8 cellular contexts compared by ENCODE assay signal in the genomic region with DNA sequence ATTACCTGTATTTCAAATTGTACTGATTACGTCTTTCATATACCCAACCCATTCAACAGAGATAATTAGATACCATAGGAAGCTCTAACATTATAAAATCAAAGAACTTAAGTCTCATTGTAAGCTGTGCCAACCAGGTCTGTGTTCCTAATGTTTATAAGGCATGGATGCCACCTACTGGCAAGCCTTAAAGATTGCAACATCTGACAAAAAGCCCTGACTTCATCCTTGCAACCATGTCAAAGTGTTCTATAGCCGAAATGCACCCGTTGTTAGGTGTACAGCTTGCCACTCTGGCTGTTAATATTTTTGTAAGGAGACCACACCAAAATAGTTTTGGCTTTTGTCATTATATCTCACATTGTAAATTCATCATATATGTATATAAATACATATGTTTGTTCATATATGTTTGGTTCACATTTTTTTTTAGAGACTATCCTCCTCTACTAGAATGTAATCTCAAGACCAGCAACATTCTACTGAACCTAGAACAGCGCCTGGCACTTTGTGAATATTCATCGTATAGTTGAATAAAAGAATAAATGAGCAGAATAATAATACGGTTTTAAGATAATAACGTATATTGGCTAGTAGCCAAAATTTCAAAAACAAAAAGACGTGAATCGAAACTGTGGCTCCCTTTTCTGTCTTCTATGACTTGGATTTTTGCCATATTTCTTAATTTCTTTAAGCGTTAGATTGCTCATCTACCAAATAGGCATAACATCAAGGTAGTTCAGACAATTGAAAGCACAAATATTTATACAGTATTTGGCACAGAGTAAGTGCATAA.
A peak's percentile ranks its signal among the peaks of the same experiment; 100 is the strongest.
DNase-seq lines count a peak whose midpoint lies in the region; ATAC-seq and TF ChIP-seq lines count a peak whose summit lies in the region.

No MANE protein-coding gene starts in this region.

- no peaks in the 10 kb centered on the region for H3K36me3 Mint-ChIP-seq in CD4-positive, alpha-beta memory T cell

- no peak overlapping the region for H3K4me3 ChIP-seq in CD4-positive, alpha-beta memory T cell (ENCODE audit: low read length in 2 of 2)
- no peak overlapping the region for H3K4me3 ChIP-seq in lower lobe of right lung
- H3K4me3 ChIP-seq in tibial artery: no peak overlapping the region

- peaks cover 0 to 4% (median 0%) of the 10 kb centered on the region in 8 donors for H3K9me3 Mint-ChIP-seq in CD4-positive, alpha-beta memory T cell

- POLR2A ChIA-PET in CD4-positive, alpha-beta memory T cell (lab: Charles Lee; ENCODE audit: partially characterized antibody): no interaction called here

- no peaks in the 10 kb centered on the region for H3K4me1 Mint-ChIP-seq in CD4-positive, alpha-beta memory T cell

- no peaks in the 10 kb centered on the region for H3K27me3 ChIP-seq in CD4-positive, alpha-beta memory T cell (ENCODE audit: insufficient read depth, low read length)
- H3K27me3 ChIP-seq in lower lobe of right lung (ENCODE audit: low read depth) (no peaks in the 10 kb centered on the region), tibial artery (no peaks in the 10 kb centered on the region)

- no peaks in the 10 kb centered on the region for H3K4me1 ChIP-seq in CD4-positive, alpha-beta memory T cell (ENCODE audit: insufficient read depth, low read length)
- H3K4me1 ChIP-seq in lower lobe of right lung: peaks cover 6% of the 10 kb centered on the region
- H3K4me1 ChIP-seq in tibial artery: no peaks in the 10 kb centered on the region

- intact Hi-C loops in CD4-positive, alpha-beta memory T cell (cut with micrococcal nuclease): loop anchor here (1.0 kb wide), 1 partner anchor 67 kb away; no protein-coding TSS in a partner anchor
- intact Hi-C loops in lower lobe of right lung (cut with DNase I) (no loop called here), tibial artery (cut with DNase I; ENCODE audit: low total_unique reads) (no loop called here)

- H3K27me3 Mint-ChIP-seq in CD4-positive, alpha-beta memory T cell: peaks cover 9 to 10% of the 10 kb centered on the region in 2 donors

- H3K9me3 ChIP-seq in CD4-positive, alpha-beta memory T cell (ENCODE audit: control insufficient read depth in 1 of 2, low read length in 2 of 2): no peaks in the 10 kb centered on the region
- H3K9me3 ChIP-seq in lower lobe of right lung: no peaks in the 10 kb centered on the region
- no peaks in the 10 kb centered on the region for H3K9me3 ChIP-seq in tibial artery

- no peak overlapping the region for H3K4me3 Mint-ChIP-seq in CD4-positive, alpha-beta memory T cell

- TF ChIP-seq CTCF in lower lobe of right lung (IDR thresholded peaks at IDR 0.05): peak; percentile 84
- TF ChIP-seq CTCF in tibial artery (IDR thresholded peaks at IDR 0.05): peak; percentile 66 to 73

- DNase-seq in CD4-positive, alpha-beta memory T cell: peak; percentile 34 to 53 (median 44)
- DNase-seq in NCI-H1694 treated with DMSO at 0.1 percent for 48 hours (lab: John Stamatoyannopoulos, UW) (peak; percentile 90), T-helper 1 cell (peak in 3 of 5 donors; percentile 5 to 53 (median 7)), dedifferentiated amniotic fluid mesenchymal stem cell (ENCODE audit: extremely low spot score) (peak; percentile 86), lower lobe of right lung (no peak), tibial artery (no peak)

- no peak overlapping the region for H3K27ac ChIP-seq in CD4-positive, alpha-beta memory T cell (ENCODE audit: low read depth, low read length)
- no peak overlapping the region for H3K27ac ChIP-seq in lower lobe of right lung
- H3K27ac ChIP-seq in tibial artery: no peak overlapping the region

- H3K36me3 ChIP-seq in CD4-positive, alpha-beta memory T cell (ENCODE audit: insufficient read depth, low read length): no peaks in the 10 kb centered on the region
- H3K36me3 ChIP-seq in lower lobe of right lung: no peaks in the 10 kb centered on the region
- no peaks in the 10 kb centered on the region for H3K36me3 ChIP-seq in tibial artery

- no peak overlapping the region for H3K27ac Mint-ChIP-seq in CD4-positive, alpha-beta memory T cell

- CTCF ChIA-PET in CD4-positive, alpha-beta memory T cell (lab: Charles Lee; ENCODE audit: partially characterized antibody): interaction anchor here (0.6 to 2.6 kb wide), 8 partner anchors 9 to 1446 kb away, joined by 3 to 36 read pairs (median 5); no protein-coding TSS in a partner anchor

- peak; percentile 99 for ATAC-seq in GM18867 (IDR thresholded peaks at IDR 0.05; ENCODE audit: unreplicated experiment)
- peak; percentile 96 for ATAC-seq in HG02981 (IDR thresholded peaks at IDR 0.05; ENCODE audit: unreplicated experiment)
- ATAC-seq in lower lobe of right lung: peak; percentile 83 to 86

Comparison
In these comparisons a context has a peak if more than half of its experiments do, and no peak if none do; other contexts are left out.
1. DNase-seq: peak in CD4-positive, alpha-beta memory T cell (5 of 5), NCI-H1694 treated with DMSO at 0.1 percent for 48 hours (single experiment), T-helper 1 cell (3 of 5) and dedifferentiated amniotic fluid mesenchymal stem cell (single experiment); none in lower lobe of right lung (single experiment) and tibial artery (0 of 2).
2. Peak in every context shown above with its lines, with median percentiles within 50 percentile points of each other: ATAC-seq.